ENCODE assay signal across 9 cellular contexts in the genomic region with DNA sequence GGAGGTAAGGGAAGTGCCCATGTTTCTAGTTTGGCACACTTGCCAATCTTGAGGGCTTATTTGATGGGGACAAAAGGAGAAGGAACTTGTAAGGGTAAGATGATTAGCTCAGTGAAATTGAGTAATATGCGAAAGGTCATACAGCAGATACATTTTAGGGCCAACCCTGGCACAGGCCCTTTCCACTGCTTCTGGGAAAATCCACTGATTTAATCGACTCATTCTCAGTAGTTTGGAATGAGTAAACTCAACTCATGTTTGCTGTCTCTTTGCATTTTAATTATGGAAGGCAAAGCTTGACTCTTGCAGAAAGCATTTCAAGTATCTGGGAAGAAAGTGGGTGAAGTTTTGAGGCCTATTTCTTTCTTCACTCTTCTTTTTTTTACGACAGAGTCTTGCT. TPM values are rescaled to one million over a fixed set of nuclear protein-coding genes. Genes with fewer than 3 reads are reported as not detected.
DNase-seq lines count a peak whose midpoint lies in the region; FAIRE-seq and TF ChIP-seq lines count a peak whose summit lies in the region.
"Had no signal": no experiment of that assay in that cellular context is flagged by ENCODE, and none has a peak within 500 bp of the region (broad histone marks: within the 10 kb centered on the region; RNA-seq: fewer than 3 reads in every experiment).

No MANE protein-coding gene starts in this region.

- intact Hi-C loops in sigmoid colon (cut with DNase I): no loop called here

- H3K9me3 ChIP-seq in sigmoid colon: no peaks in the 10 kb centered on the region

- no peak for TF ChIP-seq EP300 in sigmoid colon (IDR thresholded peaks at IDR 0.05)

- 78% methylated on average over 3 of the region's 3 CpGs for WGBS in sigmoid colon, 2 donors

- no peak for FAIRE-seq in H54 (lab: Jason Lieb, UNC)
- FAIRE-seq: GM18507 had no signal

- no peak for TF ChIP-seq POLR2A in sigmoid colon (IDR thresholded peaks at IDR 0.05)
- no peak for TF ChIP-seq POLR2A in H54 (IDR thresholded peaks at IDR 0.05; ENCODE audit: low read depth, low read length)

- H3K4me1 ChIP-seq in sigmoid colon: peaks cover 0 to 16% (median 10%) of the 10 kb centered on the region in 4 donors

- peaks cover 0 to 5% (median 0%) of the 10 kb centered on the region in 4 donors for H3K36me3 ChIP-seq in sigmoid colon

- TF ChIP-seq CTCF in epithelial cell of esophagus (IDR thresholded peaks at IDR 0.05; ENCODE audit: insufficient read depth, low read depth, low read length, missing control alignments): no peak
- no peak for TF ChIP-seq CTCF in sigmoid colon (IDR thresholded peaks at IDR 0.05)

- no peaks in the 10 kb centered on the region for H3K27me3 ChIP-seq in sigmoid colon

- peak overlapping the region; percentile 5 to 47 (median 30) for H3K27ac ChIP-seq in sigmoid colon

- no peak overlapping the region for H3K4me3 ChIP-seq in epithelial cell of esophagus (ENCODE audit: low read length)
- H3K4me3 ChIP-seq in sigmoid colon: no peak overlapping the region

- peak; percentile 72 for DNase-seq in GF-D8 (lab: John Stamatoyannopoulos, UW)
- peak; percentile 36 for DNase-seq in RKO (ENCODE audit: low spot score)
- peak; percentile 38 for DNase-seq in epithelial cell of esophagus (ENCODE audit: low read depth)
- no peak for DNase-seq in sigmoid colon
- no peak for DNase-seq in GOT3 (lab: John Stamatoyannopoulos, UW)
- DNase-seq in H54 (ENCODE audit: insufficient read length, low spot score): no peak
- DNase-seq in stimulated activated CD8-positive, alpha-beta memory T cell treated with anti-CD3 and anti-CD28 coated beads, Interleukin-4, amount 100 ng/mL, for 48 hours: no peak
- no peak for DNase-seq in T1000 (lab: John Stamatoyannopoulos, UW)

RNA-seq across cellular contexts. Expression of a gene that starts 20.0 kb away (rescaled TPM):
- total RNA-seq in sigmoid colon: 10 to 100 TPM; 41.0 to 49.7 (median 45.5) TPM
- polyA plus RNA-seq in sigmoid colon: 10 to 100 TPM; 10.8 to 25.6 (median 17.6) TPM

RNA-seq across cellular contexts. Expression of a gene that starts 49.8 kb away (rescaled TPM):
- 100 to 1,000 TPM; 281 to 408 (median 296) TPM for total RNA-seq in sigmoid colon
- 100 to 1,000 TPM in 1 of 3 donors, 10 to 100 TPM in 2; 68.2 to 166 (median 94.9) TPM for polyA plus RNA-seq in sigmoid colon

Comparison
In these comparisons a context has a peak if more than half of its experiments do, and no peak if none do; other contexts are left out.
1. DNase-seq: peak in GF-D8 (single experiment), RKO (single experiment) and epithelial cell of esophagus (single experiment); none in sigmoid colon (single experiment), GOT3 (single experiment), H54 (single experiment), stimulated activated CD8-positive, alpha-beta memory T cell treated with anti-CD3 and anti-CD28 coated beads, Interleukin-4, amount 100 ng/mL, for 48 hours (single experiment) and T1000 (single experiment).